ENCODE assay signal across 16 cellular contexts in genomic region chr3:31449318-31449717, GRCh38.
"Had no signal": no experiment of that assay in that cellular context is flagged by ENCODE, and none has a peak within 500 bp of the region (broad histone marks: within the 10 kb centered on the region; RNA-seq: fewer than 3 reads in every experiment).

No MANE protein-coding gene starts in this region.

- H3K9me3 ChIP-seq: mucosa of descending colon had no signal

- DNase-seq: activated CD4-positive, CD25-positive, alpha-beta regulatory T cell; activated gamma-delta T cell treated with Interleukin-2 at 50 U/mL for 16 hours; dermis blood vessel endothelial cell; effector CD8-positive, alpha-beta T cell; foreskin keratinocyte; lower lobe of right lung; mesendoderm; mucosa of descending colon; nucleus accumbens; right cardiac atrium; tibial artery had no signal

- H3K27me3 ChIP-seq: cardiac muscle cell, foreskin keratinocyte, tibial artery had no signal

- H3K9ac ChIP-seq: parathyroid adenoma had no signal

- H3K4me3 Mint-ChIP-seq: stimulated activated naive CD8-positive, alpha-beta T cell treated with anti-CD3 and anti-CD28 coated beads, Interleukin-15, amount 100 ng/mL, for 72 hours had no signal

- H3K27ac ChIP-seq: cardiac muscle cell, foreskin keratinocyte, lower lobe of right lung, parathyroid adenoma, tibial artery had no signal

- H3K27ac Mint-ChIP-seq: T-cell had no signal

- H3K4me3 ChIP-seq: cardiac muscle cell, lower lobe of right lung, mucosa of descending colon, tibial artery had no signal

- H3K36me3 ChIP-seq: cardiac muscle cell, lower lobe of right lung, tibial artery had no signal

- ATAC-seq: right cardiac atrium, T-cell had no signal

- H3K27me3 Mint-ChIP-seq: activated CD4-positive, alpha-beta memory T cell treated with anti-CD3 and anti-CD28 coated beads, Interleukin-2, amount 10 ng/mL, durations not matched to agents 7 days and 5 days; stimulated activated naive CD8-positive, alpha-beta T cell treated with anti-CD3 and anti-CD28 coated beads, Interleukin-15, amount 100 ng/mL, for 72 hours; T-cell had no signal

- H3K4me1 ChIP-seq: foreskin keratinocyte, lower lobe of right lung, tibial artery had no signal
